Comparison of ENCODE assay signal across 8 cellular contexts in the genomic region with DNA sequence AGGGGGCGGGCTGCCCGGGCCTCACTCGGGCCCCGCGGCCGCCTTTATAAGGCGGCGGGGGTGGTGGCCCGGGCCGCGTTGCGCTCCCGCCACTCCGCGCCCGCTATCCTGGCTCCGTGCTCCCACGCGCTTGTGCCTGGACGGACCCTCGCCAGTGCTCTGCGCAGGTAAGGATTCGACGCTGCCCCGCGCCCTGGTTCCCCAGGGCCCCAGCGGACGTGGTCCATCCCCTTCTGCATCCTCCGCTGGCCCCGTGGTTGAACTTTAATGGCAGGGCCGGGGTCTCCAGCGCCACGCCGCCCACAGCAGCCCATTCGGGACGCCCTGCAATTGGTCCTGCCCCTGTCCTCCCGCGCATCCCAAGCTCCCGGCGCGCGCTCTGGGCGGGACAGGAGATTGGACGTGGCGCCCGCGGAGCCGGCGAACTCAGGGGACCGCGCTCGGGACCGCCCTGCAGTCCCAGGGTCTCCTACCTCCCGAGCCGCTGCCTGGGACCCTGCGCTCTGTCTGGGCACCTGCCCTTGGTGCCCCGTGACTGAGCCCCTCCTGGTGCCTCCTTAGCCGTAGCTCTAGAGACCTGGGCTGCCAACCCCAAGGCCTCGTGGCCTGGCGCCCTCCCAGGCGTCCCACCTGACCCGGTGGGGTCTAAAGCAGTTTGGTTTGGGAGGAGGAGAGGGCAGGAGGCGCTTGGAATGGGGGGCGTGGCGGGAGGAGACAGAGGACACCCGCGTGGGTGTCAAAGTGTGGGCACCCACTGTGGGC. TPM values are rescaled to one million over a fixed set of nuclear protein-coding genes. Genes with fewer than 3 reads are reported as not detected.
A peak's percentile ranks its signal among the peaks of the same experiment; 100 is the strongest.
DNase-seq lines count a peak whose midpoint lies in the region; ATAC-seq and TF ChIP-seq lines count a peak whose summit lies in the region.

Gene ALPL (plus strand): TSS at position 73 of the 762 bp plus-strand sequence. CDS start 44,659 bp downstream, outside the sequence.

- H3K27me3 Mint-ChIP-seq in activated CD8-positive, alpha-beta memory T cell treated with anti-CD3 and anti-CD28 coated beads, Interleukin-2, amount 10 ng/mL, durations not matched to agents 7 days and 5 days, result peaks cover 56% of the 10 kb centered on the region
- peaks cover 7% of the 10 kb centered on the region for H3K27me3 Mint-ChIP-seq in chondrocyte (ENCODE audit: low read depth)

- WGBS in testis, 2 donors, result 12 to 24% methylated on average over 5 to 52 of the region's 67 CpGs

- H3K9me3 ChIP-seq in lower lobe of right lung (no peaks in the 10 kb centered on the region), testis (no peaks in the 10 kb centered on the region)

- H3K27ac Mint-ChIP-seq in activated CD8-positive, alpha-beta memory T cell treated with anti-CD3 and anti-CD28 coated beads, Interleukin-2, amount 10 ng/mL, durations not matched to agents 7 days and 5 days, result no peak within 1 kb of the TSS
- peak within 1 kb of the TSS; percentile 73 for H3K27ac Mint-ChIP-seq in chondrocyte (ENCODE audit: unreplicated experiment)

- no peak for DNase-seq in activated CD8-positive, alpha-beta memory T cell treated with anti-CD3 and anti-CD28 coated beads, Interleukin-2, amount 10 ng/mL, durations not matched to agents 7 days and 5 days
- no peak for DNase-seq in activated CD8-positive, alpha-beta memory T cell treated with anti-CD3 and anti-CD28 coated beads, Interleukin-2, amount 50 U/mL, for 48 hours
- DNase-seq in chondrocyte (ENCODE audit: low spot score) (no peak), lower lobe of right lung (peak; percentile 61), testis (no peak), D341Med (ENCODE audit: low spot score) (no peak)

- no peak for TF ChIP-seq POLR2A in testis (IDR thresholded peaks at IDR 0.05)

- H3K27me3 ChIP-seq in lower lobe of right lung (ENCODE audit: low read depth) (peaks cover 38% of the 10 kb centered on the region), testis (no peaks in the 10 kb centered on the region)

- TF ChIP-seq CTCF in chondrocyte (IDR thresholded peaks at IDR 0.05), result no peak
- no peak for TF ChIP-seq CTCF in lower lobe of right lung (IDR thresholded peaks at IDR 0.05)
- no peak for TF ChIP-seq CTCF in testis (IDR thresholded peaks at IDR 0.05)

- no peaks in the 10 kb centered on the region for H3K36me3 ChIP-seq in lower lobe of right lung
- no peaks in the 10 kb centered on the region for H3K36me3 ChIP-seq in testis (ENCODE audit: low read depth, missing control alignments)

- H3K4me3 Mint-ChIP-seq in activated CD8-positive, alpha-beta memory T cell treated with anti-CD3 and anti-CD28 coated beads, Interleukin-2, amount 10 ng/mL, durations not matched to agents 7 days and 5 days, result peak within 1 kb of the TSS; percentile 29
- H3K4me3 Mint-ChIP-seq in chondrocyte (ENCODE audit: unreplicated experiment), result peak within 1 kb of the TSS; percentile 74

- H3K4me3 ChIP-seq in lower lobe of right lung (peak within 1 kb of the TSS; percentile 55), testis (peak within 1 kb of the TSS; percentile 46 to 48)

- H3K27ac ChIP-seq in lower lobe of right lung (peak within 1 kb of the TSS; percentile 80), testis (no peak within 1 kb of the TSS)

- H3K4me1 ChIP-seq in lower lobe of right lung (peaks cover 38% of the 10 kb centered on the region), testis (peaks cover 10% of the 10 kb centered on the region)

- H3K4me1 Mint-ChIP-seq in activated CD8-positive, alpha-beta memory T cell treated with anti-CD3 and anti-CD28 coated beads, Interleukin-2, amount 10 ng/mL, durations not matched to agents 7 days and 5 days, result peaks cover 8% of the 10 kb centered on the region
- H3K4me1 Mint-ChIP-seq in chondrocyte (ENCODE audit: low read depth), result peaks cover 33% of the 10 kb centered on the region

- intact Hi-C loops in lower lobe of right lung (cut with DNase I), result no loop called here
- intact Hi-C loops in testis (cut with DNase I; ENCODE audit: low total_unique reads), result no loop called here

- ATAC-seq in activated CD8-positive, alpha-beta memory T cell treated with anti-CD3 and anti-CD28 coated beads, Interleukin-2, amount 10 ng/mL, durations not matched to agents 7 days and 5 days, result no peak
- ATAC-seq in lower lobe of right lung (peak; percentile 6), HG03175 (IDR thresholded peaks at IDR 0.05; ENCODE audit: unreplicated experiment) (no peak), GM19328 (IDR thresholded peaks at IDR 0.05; ENCODE audit: unreplicated experiment) (no peak)

- no peaks in the 10 kb centered on the region for H3K36me3 Mint-ChIP-seq in activated CD8-positive, alpha-beta memory T cell treated with anti-CD3 and anti-CD28 coated beads, Interleukin-2, amount 10 ng/mL, durations not matched to agents 7 days and 5 days
- no peaks in the 10 kb centered on the region for H3K36me3 Mint-ChIP-seq in chondrocyte (ENCODE audit: low read depth)

- CTCF ChIA-PET in activated CD8-positive, alpha-beta memory T cell treated with anti-CD3 and anti-CD28 coated beads, Interleukin-2, amount 10 ng/mL, durations not matched to agents 7 days and 5 days (lab: Charles Lee), result interaction anchor here (1.0 to 1.9 kb wide), 5 partner anchors 14 to 454 kb away, joined by 3 to 7 read pairs (median 6); no protein-coding TSS in a partner anchor

- H3K9me3 Mint-ChIP-seq in activated CD8-positive, alpha-beta memory T cell treated with anti-CD3 and anti-CD28 coated beads, Interleukin-2, amount 10 ng/mL, durations not matched to agents 7 days and 5 days (ENCODE audit: low read depth), result no peaks in the 10 kb centered on the region
- H3K9me3 Mint-ChIP-seq in chondrocyte (ENCODE audit: low read depth), result no peaks in the 10 kb centered on the region

RNA-seq across cellular contexts. Expression of gene ALPL, which starts in this region (rescaled TPM):
- not detected for total RNA-seq in activated CD8-positive, alpha-beta memory T cell treated with anti-CD3 and anti-CD28 coated beads, Interleukin-2, amount 10 ng/mL, durations not matched to agents 7 days and 5 days
- total RNA-seq in chondrocyte (17.6 to 37.0 TPM (median 19.2 TPM) in 3 replicates), lower lobe of right lung (123 TPM), testis (10 to 100 TPM; 15.7 to 22.2 TPM)
- 11.8 TPM for polyA plus RNA-seq in testis (ENCODE audit: insufficient read depth, low read depth, low replicate concordance)

Comparison
In these comparisons a context has a peak if more than half of its experiments do, and no peak if none do; other contexts are left out.
1. RNA of gene ALPL (total RNA-seq): 123 TPM in lower lobe of right lung (single experiment), 15.7 to 22.2 TPM in testis and 17.6 to 37.0 TPM in chondrocyte; not detected in activated CD8-positive, alpha-beta memory T cell treated with anti-CD3 and anti-CD28 coated beads, Interleukin-2, amount 10 ng/mL, durations not matched to agents 7 days and 5 days; every median in the first group is over 10 times any median in the second.
2. ATAC-seq: peak in lower lobe of right lung (2 of 2); none in activated CD8-positive, alpha-beta memory T cell treated with anti-CD3 and anti-CD28 coated beads, Interleukin-2, amount 10 ng/mL, durations not matched to agents 7 days and 5 days (single experiment), HG03175 (single experiment) and GM19328 (single experiment).